8 cellular contexts compared by ENCODE assay signal in the genomic region with DNA sequence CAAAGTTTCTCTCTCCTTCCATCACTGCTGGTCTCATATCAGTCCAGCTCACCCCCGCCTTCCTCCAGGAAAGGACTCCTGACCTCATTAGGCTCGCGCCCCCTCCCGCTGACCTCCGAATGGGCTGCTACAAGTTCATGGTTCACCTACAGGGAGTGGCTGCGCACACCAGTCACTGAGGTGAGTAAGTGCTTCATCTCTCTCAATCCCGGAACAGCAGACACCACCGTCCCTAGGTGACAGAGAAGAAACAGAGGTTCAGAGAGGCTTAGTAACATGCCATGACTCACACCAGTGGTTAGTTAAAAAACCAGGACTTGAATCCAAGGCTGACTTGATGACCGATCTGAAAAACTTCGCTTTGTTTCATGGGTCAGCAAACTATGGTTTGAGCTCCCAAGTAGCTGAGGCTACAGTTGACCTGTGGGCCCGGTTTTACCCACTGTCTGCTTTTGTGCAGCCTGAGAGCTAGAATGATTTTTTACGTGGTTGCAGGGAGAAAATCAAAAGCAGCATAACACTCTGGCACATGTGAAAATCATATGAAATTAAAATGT. TPM values are rescaled to one million over a fixed set of nuclear protein-coding genes. Genes with fewer than 3 reads are reported as not detected.
DNase-seq lines count a peak whose midpoint lies in the region; ATAC-seq and TF ChIP-seq lines count a peak whose summit lies in the region.
"Had no signal": no experiment of that assay in that cellular context is flagged by ENCODE, and none has a peak within 500 bp of the region (broad histone marks: within the 10 kb centered on the region; RNA-seq: fewer than 3 reads in every experiment).

No MANE protein-coding gene starts in this region.

- no peaks in the 10 kb centered on the region for H3K9me3 ChIP-seq in WERI-Rb-1 (ENCODE audit: severe bottlenecking)

- no peaks in the 10 kb centered on the region for H3K27me3 ChIP-seq in WERI-Rb-1 (ENCODE audit: insufficient read depth, low read depth, severe bottlenecking)

- no peak overlapping the region for H3K4me3 Mint-ChIP-seq in activated CD8-positive, alpha-beta T cell treated with anti-CD3 and anti-CD28 coated beads for 36 hours

- CTCF ChIA-PET in activated CD8-positive, alpha-beta T cell treated with anti-CD3 and anti-CD28 coated beads for 36 hours (lab: Charles Lee): interaction anchor here (1.2 kb wide), 1 partner anchor 8 kb away, joined by 3 read pairs; no protein-coding TSS in a partner anchor

- H3K27ac Mint-ChIP-seq in activated CD8-positive, alpha-beta T cell treated with anti-CD3 and anti-CD28 coated beads for 36 hours: peak overlapping the region; percentile 78

- H3K36me3 ChIP-seq in WERI-Rb-1: no peaks in the 10 kb centered on the region

- POLR2A ChIA-PET in activated CD8-positive, alpha-beta T cell treated with anti-CD3 and anti-CD28 coated beads for 36 hours (lab: Charles Lee): interaction anchor here (2.6 kb wide), 1 partner anchor 10 kb away, joined by 9 read pairs; no protein-coding TSS in a partner anchor

- no peak for TF ChIP-seq CTCF in activated CD8-positive, alpha-beta T cell treated with anti-CD3 and anti-CD28 coated beads for 36 hours (IDR thresholded peaks at IDR 0.05)
- TF ChIP-seq CTCF in fibroblast of the aortic adventitia (IDR thresholded peaks at IDR 0.05; ENCODE audit: insufficient read depth, low read length): no peak
- TF ChIP-seq CTCF in WERI-Rb-1 (IDR thresholded peaks at IDR 0.05; ENCODE audit: low read depth, low read length): no peak

- peaks cover 50% of the 10 kb centered on the region for H3K4me1 Mint-ChIP-seq in activated CD8-positive, alpha-beta T cell treated with anti-CD3 and anti-CD28 coated beads for 36 hours (ENCODE audit: low read depth)

- no peaks in the 10 kb centered on the region for H3K9me3 Mint-ChIP-seq in activated CD8-positive, alpha-beta T cell treated with anti-CD3 and anti-CD28 coated beads for 36 hours

- no peaks in the 10 kb centered on the region for H3K36me3 Mint-ChIP-seq in activated CD8-positive, alpha-beta T cell treated with anti-CD3 and anti-CD28 coated beads for 36 hours (ENCODE audit: low read depth)

- H3K27me3 Mint-ChIP-seq in activated CD8-positive, alpha-beta T cell treated with anti-CD3 and anti-CD28 coated beads for 36 hours: no peaks in the 10 kb centered on the region

- peak; percentile 52 for DNase-seq in LHCN-M2 (ENCODE audit: low read depth)
- peak; percentile 77 for DNase-seq in activated CD8-positive, alpha-beta T cell treated with anti-CD3 and anti-CD28 coated beads for 36 hours
- peak; percentile 46 for DNase-seq in fibroblast of the aortic adventitia (ENCODE audit: low read depth)
- DNase-seq in stimulated activated CD8-positive, alpha-beta memory T cell treated with anti-CD3 and anti-CD28 coated beads, Interleukin-4, amount 100 ng/mL, for 48 hours: peak; percentile 70
- DNase-seq in WERI-Rb-1: no peak
- no peak for DNase-seq in COR-L47 (lab: John Stamatoyannopoulos, UW)
- DNase-seq: MM.1S had no signal

- intact Hi-C loops in activated CD8-positive, alpha-beta T cell treated with anti-CD3 and anti-CD28 coated beads for 36 hours (cut with micrococcal nuclease): no loop called here

- no peak overlapping the region for H3K27ac ChIP-seq in WERI-Rb-1

- no peak overlapping the region for H3K4me3 ChIP-seq in fibroblast of the aortic adventitia (ENCODE audit: low read depth, low read length)
- H3K4me3 ChIP-seq in WERI-Rb-1 (ENCODE audit: low read depth, low read length): no peak overlapping the region

- ATAC-seq in activated CD8-positive, alpha-beta T cell treated with anti-CD3 and anti-CD28 coated beads for 36 hours: peak; percentile 99
- no peak for ATAC-seq in HG02610 (IDR thresholded peaks at IDR 0.05; ENCODE audit: unreplicated experiment)

RNA-seq across cellular contexts. Expression of a gene that starts 42.0 kb away (rescaled TPM):
- total RNA-seq in LHCN-M2 (2014; rRNA removed): 8.3 and 9.4 TPM in 2 replicates
- polyA plus RNA-seq in LHCN-M2 (2012): 8.4 TPM
- 100 to 1,000 TPM; 102 to 106 TPM for total RNA-seq in activated CD8-positive, alpha-beta T cell treated with anti-CD3 and anti-CD28 coated beads for 36 hours
- 34.3 and 50.4 TPM in 2 replicates for total RNA-seq in fibroblast of the aortic adventitia (ENCODE audit: low replicate concordance)

Comparison
In these comparisons a context has a peak if more than half of its experiments do, and no peak if none do; other contexts are left out.
1. DNase-seq: peak in LHCN-M2 (single experiment), activated CD8-positive, alpha-beta T cell treated with anti-CD3 and anti-CD28 coated beads for 36 hours (single experiment), fibroblast of the aortic adventitia (single experiment) and stimulated activated CD8-positive, alpha-beta memory T cell treated with anti-CD3 and anti-CD28 coated beads, Interleukin-4, amount 100 ng/mL, for 48 hours (single experiment); none in WERI-Rb-1 (single experiment) and COR-L47 (single experiment).